In the genomic region with DNA sequence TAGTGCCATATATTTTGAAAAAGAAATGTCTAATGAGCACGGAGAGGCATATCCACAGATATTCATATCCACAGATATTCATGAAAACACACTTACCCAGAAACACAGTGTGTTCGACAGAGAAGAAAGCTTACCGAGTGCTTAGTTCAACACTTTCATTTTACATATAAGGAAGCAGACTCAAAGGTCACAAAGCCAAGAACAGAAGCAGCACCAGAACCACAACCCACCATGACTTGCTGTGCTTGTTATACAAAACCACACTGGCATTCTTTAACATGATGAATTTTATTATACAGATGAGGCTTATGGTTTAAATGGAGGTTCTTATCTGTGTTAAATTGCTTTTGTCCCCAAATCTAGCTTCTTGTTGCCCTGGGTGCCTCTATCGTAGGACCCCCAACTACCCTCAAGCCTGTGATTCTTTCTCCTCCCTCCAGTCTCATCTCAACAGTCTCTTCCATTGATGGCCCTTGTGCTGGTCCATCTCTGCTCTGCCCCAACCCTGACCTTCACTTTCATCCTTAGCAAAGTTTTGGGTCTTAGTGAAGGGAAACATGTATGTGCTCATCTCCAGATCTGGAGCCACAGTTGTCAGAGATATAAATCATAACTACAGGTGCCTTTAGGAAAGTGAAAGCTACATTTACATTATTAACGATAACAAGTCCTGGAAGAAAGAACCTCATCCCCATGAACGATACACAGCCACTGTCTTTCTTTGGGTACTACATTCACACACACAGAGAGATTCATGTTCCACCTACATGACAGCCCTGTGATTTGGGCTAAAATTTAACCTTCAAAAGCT, we compare ENCODE assay signal across 1 cellular context.
TF ChIP-seq lines count a peak whose summit lies in the region.

No MANE protein-coding gene starts in this region.

TF ChIP-seq in GM12878, 131 proteins besides CTCF, POLR2A, EP300 and RAD21:
- TF ChIP-seq, protein P1, sequence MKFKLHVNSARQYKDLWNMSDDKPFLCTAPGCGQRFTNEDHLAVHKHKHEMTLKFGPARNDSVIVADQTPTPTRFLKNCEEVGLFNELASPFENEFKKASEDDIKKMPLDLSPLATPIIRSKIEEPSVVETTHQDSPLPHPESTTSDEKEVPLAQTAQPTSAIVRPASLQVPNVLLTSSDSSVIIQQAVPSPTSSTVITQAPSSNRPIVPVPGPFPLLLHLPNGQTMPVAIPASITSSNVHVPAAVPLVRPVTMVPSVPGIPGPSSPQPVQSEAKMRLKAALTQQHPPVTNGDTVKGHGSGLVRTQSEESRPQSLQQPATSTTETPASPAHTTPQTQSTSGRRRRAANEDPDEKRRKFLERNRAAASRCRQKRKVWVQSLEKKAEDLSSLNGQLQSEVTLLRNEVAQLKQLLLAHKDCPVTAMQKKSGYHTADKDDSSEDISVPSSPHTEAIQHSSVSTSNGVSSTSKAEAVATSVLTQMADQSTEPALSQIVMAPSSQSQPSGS (IDR thresholded peaks at IDR 0.05; ENCODE audit: low read length), result peak; percentile 25; the same call in 1 of the 2 replicates
- TF ChIP-seq BCL11A (IDR thresholded peaks at IDR 0.05; ENCODE audit: low read depth, low read length), result peak; percentile 4; the same call in 1 of the 2 replicates
- no peak for TF ChIP-seq PAX8 (IDR thresholded peaks at IDR 0.05)
- TF ChIP-seq, protein P2, sequence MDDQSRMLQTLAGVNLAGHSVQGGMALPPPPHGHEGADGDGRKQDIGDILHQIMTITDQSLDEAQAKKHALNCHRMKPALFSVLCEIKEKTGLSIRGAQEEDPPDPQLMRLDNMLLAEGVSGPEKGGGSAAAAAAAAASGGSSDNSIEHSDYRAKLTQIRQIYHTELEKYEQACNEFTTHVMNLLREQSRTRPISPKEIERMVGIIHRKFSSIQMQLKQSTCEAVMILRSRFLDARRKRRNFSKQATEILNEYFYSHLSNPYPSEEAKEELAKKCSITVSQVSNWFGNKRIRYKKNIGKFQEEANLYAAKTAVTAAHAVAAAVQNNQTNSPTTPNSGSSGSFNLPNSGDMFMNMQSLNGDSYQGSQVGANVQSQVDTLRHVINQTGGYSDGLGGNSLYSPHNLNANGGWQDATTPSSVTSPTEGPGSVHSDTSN (IDR thresholded peaks at IDR 0.05; ENCODE audit: insufficient replicate concordance, low read depth, low read length), result peak; percentile 33
- TF ChIP-seq, protein P3, sequence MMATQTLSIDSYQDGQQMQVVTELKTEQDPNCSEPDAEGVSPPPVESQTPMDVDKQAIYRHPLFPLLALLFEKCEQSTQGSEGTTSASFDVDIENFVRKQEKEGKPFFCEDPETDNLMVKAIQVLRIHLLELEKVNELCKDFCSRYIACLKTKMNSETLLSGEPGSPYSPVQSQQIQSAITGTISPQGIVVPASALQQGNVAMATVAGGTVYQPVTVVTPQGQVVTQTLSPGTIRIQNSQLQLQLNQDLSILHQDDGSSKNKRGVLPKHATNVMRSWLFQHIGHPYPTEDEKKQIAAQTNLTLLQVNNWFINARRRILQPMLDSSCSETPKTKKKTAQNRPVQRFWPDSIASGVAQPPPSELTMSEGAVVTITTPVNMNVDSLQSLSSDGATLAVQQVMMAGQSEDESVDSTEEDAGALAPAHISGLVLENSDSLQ (IDR thresholded peaks at IDR 0.05), result peak; percentile 72
- peak; percentile 43 for TF ChIP-seq MTA2 (IDR thresholded peaks at IDR 0.05; ENCODE audit: low read depth)
- TF ChIP-seq SMAD1 (IDR thresholded peaks at IDR 0.05; ENCODE audit: low read depth, partially characterized antibody), result peak; percentile 7
- peak; percentile 91 for TF ChIP-seq NR2F1 (conservative IDR thresholded peaks at IDR 0.05)
- TF ChIP-seq, protein P4, sequence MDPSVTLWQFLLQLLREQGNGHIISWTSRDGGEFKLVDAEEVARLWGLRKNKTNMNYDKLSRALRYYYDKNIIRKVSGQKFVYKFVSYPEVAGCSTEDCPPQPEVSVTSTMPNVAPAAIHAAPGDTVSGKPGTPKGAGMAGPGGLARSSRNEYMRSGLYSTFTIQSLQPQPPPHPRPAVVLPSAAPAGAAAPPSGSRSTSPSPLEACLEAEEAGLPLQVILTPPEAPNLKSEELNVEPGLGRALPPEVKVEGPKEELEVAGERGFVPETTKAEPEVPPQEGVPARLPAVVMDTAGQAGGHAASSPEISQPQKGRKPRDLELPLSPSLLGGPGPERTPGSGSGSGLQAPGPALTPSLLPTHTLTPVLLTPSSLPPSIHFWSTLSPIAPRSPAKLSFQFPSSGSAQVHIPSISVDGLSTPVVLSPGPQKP (IDR thresholded peaks at IDR 0.05; ENCODE audit: low read depth, low read length), result no peak
- TF ChIP-seq HDGF (IDR thresholded peaks at IDR 0.05), result peak; percentile 60; the same call in 1 of the 2 replicates
- TF ChIP-seq RUNX3 (IDR thresholded peaks at IDR 0.05; ENCODE audit: low read length), result peak; percentile 80
- TF ChIP-seq ATF7 (IDR thresholded peaks at IDR 0.05; ENCODE audit: low read depth), result peak; percentile 33; the same call in 1 of the 2 replicates
- TF ChIP-seq, protein P5, sequence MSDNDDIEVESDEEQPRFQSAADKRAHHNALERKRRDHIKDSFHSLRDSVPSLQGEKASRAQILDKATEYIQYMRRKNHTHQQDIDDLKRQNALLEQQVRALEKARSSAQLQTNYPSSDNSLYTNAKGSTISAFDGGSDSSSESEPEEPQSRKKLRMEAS (IDR thresholded peaks at IDR 0.05; ENCODE audit: low read depth, low read length), result no peak
